ENCODE assay signal across 23 cellular contexts in the genomic region with DNA sequence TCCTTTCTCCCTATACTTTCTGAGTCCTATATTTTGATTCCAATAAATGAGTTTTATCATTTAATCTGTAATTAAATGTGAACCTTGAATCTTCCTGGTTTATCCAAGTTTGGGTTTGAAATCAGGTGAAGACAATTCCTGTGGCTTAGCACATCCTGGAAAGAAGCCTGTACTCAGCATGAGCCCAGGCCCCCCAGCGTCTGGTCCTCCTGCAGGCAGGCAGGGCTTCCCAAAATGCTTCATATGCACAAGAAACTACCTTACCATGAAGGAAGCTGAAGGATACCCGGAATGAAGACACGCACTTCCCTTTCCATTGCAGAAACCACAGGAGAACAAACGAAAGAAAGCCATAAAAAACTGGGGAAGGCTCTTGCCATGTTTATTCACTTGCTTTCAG.
"Had no signal": no experiment of that assay in that cellular context is flagged by ENCODE, and none has a peak within 500 bp of the region (broad histone marks: within the 10 kb centered on the region; RNA-seq: fewer than 3 reads in every experiment).

No MANE protein-coding gene starts in this region.

- H3K27me3 ChIP-seq: right lobe of liver, thyroid gland had no signal

- H3K9me3 ChIP-seq: esophagus muscularis mucosa, gastrocnemius medialis, heart right ventricle, left ventricle myocardium inferior, lower lobe of right lung, psoas muscle, right lobe of liver, suprapubic skin, thyroid gland had no signal

- ATAC-seq: gastrocnemius medialis; heart right ventricle; psoas muscle; right lobe of liver; stimulated activated effector memory CD8-positive, alpha-beta T cell treated with anti-CD3 and anti-CD28 coated beads, Interleukin-12 subunit alpha, Interleukin-12 subunit beta, amount 100 ng/mL, for 72 hours; stimulated activated naive CD8-positive, alpha-beta T cell treated with anti-CD3 and anti-CD28 coated beads, Interleukin-15, Interleukin-2, amounts not matched to agents 100 U/mL and 50 U/mL, for 24 hours had no signal

- H3K27ac ChIP-seq: dorsolateral prefrontal cortex, esophagus muscularis mucosa, gastrocnemius medialis, heart right ventricle, left ventricle myocardium inferior, lower lobe of right lung, psoas muscle, right lobe of liver, suprapubic skin, thyroid gland had no signal

- H3K4me1 ChIP-seq: gastrocnemius medialis, lower lobe of right lung, psoas muscle, right lobe of liver, suprapubic skin, thyroid gland had no signal

- DNase-seq: cortex of kidney; dorsolateral prefrontal cortex; effector CD8-positive, alpha-beta T cell; gastrocnemius medialis; heart right ventricle; hypothalamus; left ventricle myocardium inferior; lower lobe of right lung; midbrain; naive B cell; psoas muscle; retina; right lobe of liver; stimulated activated CD4-positive, alpha-beta T cell treated with anti-CD3 and anti-CD28 coated beads, Interleukin-4, amount 100 ng/mL, for 1 hour; stimulated activated CD8-positive, alpha-beta memory T cell treated with anti-CD3 and anti-CD28 coated beads, Interleukin-4, amount 100 ng/mL, for 48 hours; stimulated activated naive CD8-positive, alpha-beta T cell treated with anti-CD3 and anti-CD28 coated beads, Interleukin-15, Interleukin-2, amounts not matched to agents 100 U/mL and 50 U/mL, for 24 hours; thyroid gland had no signal

- H3K4me3 ChIP-seq: dorsolateral prefrontal cortex, esophagus muscularis mucosa, gastrocnemius medialis, heart right ventricle, left ventricle myocardium inferior, lower lobe of right lung, psoas muscle, right lobe of liver, suprapubic skin, thyroid gland had no signal

- FAIRE-seq: endometrium, keratinocyte, urothelium cell line had no signal

- H3K36me3 ChIP-seq: esophagus muscularis mucosa, gastrocnemius medialis, heart right ventricle, left ventricle myocardium inferior, lower lobe of right lung, right lobe of liver, suprapubic skin, thyroid gland had no signal
